ENCODE assay signal across 1 cellular context in genomic region chr17:7508846-7509245, GRCh38.
TF ChIP-seq lines count a peak whose summit lies in the region.

No MANE protein-coding gene starts in this region.

TF ChIP-seq in K562, 482 proteins besides CTCF, POLR2A, EP300 and RAD21:
- TF ChIP-seq ZNF277 (CRISPR knock-in tag; IDR thresholded peaks at IDR 0.05; ENCODE audit: borderline replicate concordance) (no peak), SMAD4 (CRISPR knock-in tag; conservative IDR thresholded peaks at IDR 0.05) (no peak), CEBPG (CRISPR knock-in tag; IDR thresholded peaks at IDR 0.05) (no peak), CEBPG (tag; conservative IDR thresholded peaks at IDR 0.05 in 1 of 2, IDR thresholded peaks at IDR 0.05 in 1 of 2) (no peak), DPF2 (IDR thresholded peaks at IDR 0.05) (no peak), TSHZ1 (CRISPR knock-in tag; IDR thresholded peaks at IDR 0.05) (no peak), ETS1 (conservative IDR thresholded peaks at IDR 0.05; ENCODE audit: control insufficient read depth, low read depth, low read length) (no peak), ZBTB33 (CRISPR knock-in tag; IDR thresholded peaks at IDR 0.05) (peak; percentile 59), BMI1 (IDR thresholded peaks at IDR 0.05; ENCODE audit: low read length) (no peak)
